ENCODE assay signal across 8 cellular contexts in genomic region chr10:90857635-90858488, GRCh38. TPM values are rescaled to one million over a fixed set of nuclear protein-coding genes. Genes with fewer than 3 reads are reported as not detected.
DNase-seq lines count a peak whose midpoint lies in the region; ATAC-seq and TF ChIP-seq lines count a peak whose summit lies in the region.

Gene HTR7, minus strand, starts transcription at chr10:90858039. Its CDS starts 368 bp downstream, at chr10:90857671.

- peak within 1 kb of the TSS; percentile 62 for H3K4me2 ChIP-seq in SU-DHL-6 (ENCODE audit: low read depth, low read length, poor library complexity, severe bottlenecking)
- peak within 1 kb of the TSS; percentile 92 for H3K4me2 ChIP-seq in hepatocyte

- H3F3A ChIP-seq in SU-DHL-6 (ENCODE audit: insufficient read depth) = no peaks in the 10 kb centered on the region

- no peaks in the 10 kb centered on the region for H3K9me3 ChIP-seq in SU-DHL-6 (ENCODE audit: insufficient read depth, low read length)
- H3K9me3 ChIP-seq in hepatocyte (ENCODE audit: low read depth) = no peaks in the 10 kb centered on the region

- intact Hi-C loops in sciatic nerve (cut with DNase I) = no loop called here

- peak; percentile 57 for ATAC-seq in GM18873 (IDR thresholded peaks at IDR 0.05; ENCODE audit: low FRiP score, unreplicated experiment)
- ATAC-seq in HG03135 (IDR thresholded peaks at IDR 0.05; ENCODE audit: unreplicated experiment) = peak; percentile 68
- ATAC-seq in sciatic nerve = peak; percentile 82

- peak; percentile 87 for DNase-seq in AG20443 (ENCODE audit: low spot score)
- DNase-seq in amygdala (lab: John Stamatoyannopoulos, UW) = peak in 35 of 56 donors; percentile 2 to 69 (median 26)
- peak; percentile 62 for DNase-seq in hepatocyte (ENCODE audit: low spot score)
- DNase-seq in sciatic nerve (ENCODE audit: low spot score) = peak; percentile 76
- DNase-seq in foreskin melanocyte = no peak

- no peak within 1 kb of the TSS for H3K27ac ChIP-seq in SU-DHL-6 (ENCODE audit: low read depth, low read length)
- no peak within 1 kb of the TSS for H3K27ac ChIP-seq in hepatocyte

- peak; percentile 40 for TF ChIP-seq CTCF in SU-DHL-6 (IDR thresholded peaks at IDR 0.05; ENCODE audit: insufficient read depth, low read length, poor library complexity, severe bottlenecking)
- peak; percentile 48 for TF ChIP-seq CTCF in hepatocyte (IDR thresholded peaks at IDR 0.05; ENCODE audit: poor library complexity)

- no peaks in the 10 kb centered on the region for H3K27me3 ChIP-seq in SU-DHL-6 (ENCODE audit: low read length)
- H3K27me3 ChIP-seq in hepatocyte = peaks cover 69% of the 10 kb centered on the region

- H3K79me2 ChIP-seq in SU-DHL-6 (ENCODE audit: insufficient read depth, low read length) (no peaks in the 10 kb centered on the region), hepatocyte (no peaks in the 10 kb centered on the region)

- under 1% methylated on average over 56 of the region's 105 CpGs for WGBS in hepatocyte (ENCODE audit: low lambda C conversion rate, missing lambda C conversion rate)

- H2AFZ ChIP-seq in SU-DHL-6 (ENCODE audit: low read depth, low read length, severe bottlenecking) (peak within 1 kb of the TSS; percentile 86), hepatocyte (peak within 1 kb of the TSS; percentile 97)

- no peaks in the 10 kb centered on the region for H4K20me1 ChIP-seq in SU-DHL-6 (ENCODE audit: low read depth, low read length)
- H4K20me1 ChIP-seq in hepatocyte (ENCODE audit: insufficient read depth, poor library complexity, severe bottlenecking) = no peaks in the 10 kb centered on the region

- H3K9ac ChIP-seq in SU-DHL-6 (ENCODE audit: low read length) = peak within 1 kb of the TSS; percentile 37; the same call in 1 of the 2 replicates

- no peaks in the 10 kb centered on the region for H3K36me3 ChIP-seq in SU-DHL-6 (ENCODE audit: low read length)
- H3K36me3 ChIP-seq in hepatocyte (replicated peaks; ENCODE audit: insufficient read depth, low read depth) = no peaks in the 10 kb centered on the region

- peak within 1 kb of the TSS; percentile 50 for H3K4me3 ChIP-seq in SU-DHL-6 (ENCODE audit: insufficient read depth, low read length, poor library complexity, severe bottlenecking)
- peak within 1 kb of the TSS; percentile 69 for H3K4me3 ChIP-seq in hepatocyte

- peaks cover 7% of the 10 kb centered on the region for H3K4me1 ChIP-seq in hepatocyte (ENCODE audit: insufficient read depth)

- H3K9me2 ChIP-seq in SU-DHL-6 (replicated peaks; ENCODE audit: insufficient read depth, low read length) (no peaks in the 10 kb centered on the region), hepatocyte (replicated peaks; ENCODE audit: insufficient read depth) (no peaks in the 10 kb centered on the region)

RNA-seq across cellular contexts. Expression of gene HTR7, which starts in this region (rescaled TPM):
- 1.6 and 1.8 TPM in 2 replicates for total RNA-seq in hepatocyte
- polyA plus RNA-seq in hepatocyte = 0.23 and 1.4 TPM in 2 replicates
- 0.94 TPM for total RNA-seq in sciatic nerve

Comparison
In these comparisons a context has a peak if more than half of its experiments do, and no peak if none do; other contexts are left out.
1. Peak in DNase-seq and ATAC-seq in sciatic nerve; RNA of the gene not detected or under 1 TPM.